Comparison of ENCODE assay signal across 23 cellular contexts in the genomic region with DNA sequence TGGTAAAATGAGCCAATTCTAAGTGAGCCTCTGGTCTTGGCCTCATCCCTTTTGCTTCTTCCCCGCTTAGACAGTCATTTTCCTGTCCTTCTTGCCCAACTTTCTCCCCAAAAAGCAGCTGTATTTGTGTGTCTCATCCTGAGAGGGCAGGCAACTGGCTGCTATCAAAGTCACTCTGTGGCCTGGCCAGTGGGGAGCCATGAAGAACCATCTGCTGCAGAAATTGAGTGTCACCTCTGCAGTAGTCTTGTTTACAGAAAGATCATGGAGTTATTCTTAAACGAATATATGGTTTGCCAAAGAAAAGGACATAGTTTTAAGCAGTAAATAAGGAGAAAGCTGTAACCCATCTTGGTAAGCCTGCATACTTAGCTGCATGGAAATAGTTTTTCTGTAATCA.
"Had no signal": no experiment of that assay in that cellular context is flagged by ENCODE, and none has a peak within 500 bp of the region (broad histone marks: within the 10 kb centered on the region; RNA-seq: fewer than 3 reads in every experiment).

No MANE protein-coding gene starts in this region.

- ATAC-seq: effector memory CD8-positive, alpha-beta T cell; esophagus mucosa; foreskin keratinocyte; gastroesophageal sphincter; heart left ventricle; left cardiac atrium; left lung; left ventricle myocardium superior; lower lobe of right lung; mucosa of descending colon had no signal

- H3K79me2 ChIP-seq: hepatocyte had no signal

- H3K36me3 Mint-ChIP-seq: mesothelial cell of epicardium, naive B cell had no signal

- H3K4me1 Mint-ChIP-seq: endodermal cell, mesothelial cell of epicardium, naive B cell had no signal

- H3K4me3 Mint-ChIP-seq: dendritic cell treated with granulocyte-macrophage colony-stimulating factor and Interleukin-4, amounts not matched to agents 40 ng/mL and 50 ng/mL, for 4 days; effector memory CD8-positive, alpha-beta T cell; endodermal cell; mesothelial cell of epicardium; naive B cell had no signal

- H3K4me2 ChIP-seq: hepatocyte had no signal

- H3K27me3 Mint-ChIP-seq: dendritic cell treated with granulocyte-macrophage colony-stimulating factor and Interleukin-4, amounts not matched to agents 40 ng/mL and 50 ng/mL, for 4 days; effector memory CD8-positive, alpha-beta T cell; naive B cell had no signal

- H3K4me3 ChIP-seq: colonic mucosa, esophagus squamous epithelium, gastroesophageal sphincter, heart left ventricle, hepatocyte, left lung, lower lobe of right lung, mucosa of descending colon had no signal

- H3K4me1 ChIP-seq: colonic mucosa, esophagus squamous epithelium, foreskin keratinocyte, gastroesophageal sphincter, heart left ventricle, left lung, lower lobe of right lung had no signal

- H3K9me3 Mint-ChIP-seq: endodermal cell, mesothelial cell of epicardium had no signal

- H3K36me3 ChIP-seq: colonic mucosa, esophagus squamous epithelium, gastroesophageal sphincter, heart left ventricle, left lung, lower lobe of right lung had no signal

- H3K27ac Mint-ChIP-seq: dendritic cell treated with granulocyte-macrophage colony-stimulating factor and Interleukin-4, amounts not matched to agents 40 ng/mL and 50 ng/mL, for 4 days; effector memory CD8-positive, alpha-beta T cell; endodermal cell; mesothelial cell of epicardium; naive B cell had no signal

- DNase-seq: colonic mucosa; cortex of kidney; effector CD8-positive, alpha-beta T cell; effector memory CD8-positive, alpha-beta T cell; endodermal cell; erythroblast; esophagus squamous epithelium; foreskin keratinocyte; heart left ventricle; hypothalamus; left cardiac atrium; left lung; left ventricle myocardium superior; lower lobe of right lung; mesenchymal stem cell; mucosa of descending colon; naive B cell had no signal

- H3K27ac ChIP-seq: colonic mucosa, epithelial cell of prostate, esophagus squamous epithelium, foreskin keratinocyte, gastroesophageal sphincter, heart left ventricle, hepatocyte, left lung, lower lobe of right lung had no signal

- H3K27me3 ChIP-seq: colonic mucosa, esophagus squamous epithelium, foreskin keratinocyte, gastroesophageal sphincter, heart left ventricle, hepatocyte, left lung had no signal

- H2AFZ ChIP-seq: hepatocyte had no signal
